ENCODE assay signal across 1 cellular context in genomic region chr11:107916671-107917241, GRCh38.
TF ChIP-seq lines count a peak whose summit lies in the region.

No MANE protein-coding gene starts in this region.

TF ChIP-seq in HepG2, 621 proteins besides CTCF, POLR2A, EP300 and RAD21:
- TF ChIP-seq ZNF574 (CRISPR knock-in tag; IDR thresholded peaks at IDR 0.05) (peak; percentile 15; the same call in 1 of the 2 replicates), DNMT3B (CRISPR knock-in tag; conservative IDR thresholded peaks at IDR 0.05) (no peak), SMC3 (IDR thresholded peaks at IDR 0.05; ENCODE audit: low read length) (peak; percentile 39; the same call in 1 of the 2 replicates), ZBTB7B (CRISPR knock-in tag; IDR thresholded peaks at IDR 0.05) (peak; percentile 77)
